34 cellular contexts compared by ENCODE assay signal in genomic region chr7:93133020-93133419, GRCh38. TPM values are rescaled to one million over a fixed set of nuclear protein-coding genes. Genes with fewer than 3 reads are reported as not detected.
"Had no signal": no experiment of that assay in that cellular context is flagged by ENCODE, and none has a peak within 500 bp of the region (broad histone marks: within the 10 kb centered on the region; RNA-seq: fewer than 3 reads in every experiment).

No MANE protein-coding gene starts in this region.

- H3K27ac Mint-ChIP-seq: activated B cell treated with CpG ODN at 0.5 μM for 24 hours; activated CD4-positive, alpha-beta memory T cell treated with anti-CD3 and anti-CD28 coated beads for 36 hours; activated CD4-positive, alpha-beta T cell treated with anti-CD3 and anti-CD28 coated beads, Interleukin-2, amount 10 ng/mL, durations not matched to agents 24 days and 14 days; activated CD8-positive, alpha-beta T cell treated with anti-CD3 and anti-CD28 coated beads for 36 hours; activated naive CD4-positive, alpha-beta T cell treated with anti-CD3 and anti-CD28 coated beads for 36 hours; activated naive CD4-positive, alpha-beta T cell treated with anti-CD3 and anti-CD28 coated beads, Interleukin-2, amount 50 U/mL, for 72 hours; activated naive CD8-positive, alpha-beta T cell treated with anti-CD3 and anti-CD28 coated beads for 36 hours; activated T-cell treated with anti-CD3 and anti-CD28 coated beads, Interleukin-2, amount 50 U/mL, for 24 hours; activated T-helper 2 cell treated with anti-CD3 and anti-CD28 coated beads, Interferon-gamma antibody, Interleukin-2, Interleukin-4, amounts not matched to agents 10 μg/mL and 5 μg/mL and 100 μg/mL, durations not matched to agents 14 hours and 24 hours and 36 hours; brain; T-helper 1 cell treated with Interleukin-12 subunit alpha and Interleukin-12 subunit beta and Interleukin-4 antibody, amounts not matched to agents 30 μg/mL and 1 μg/mL, for 36 hours; T-helper 2 cell treated with Interferon-gamma antibody and Interleukin-4, amounts not matched to agents 5 μg/mL and 100 μg/mL, for 36 hours had no signal

- H3K27me3 ChIP-seq: adrenal gland, ascending aorta, cardiac muscle cell had no signal

- H3K36me3 ChIP-seq: cardiac muscle cell had no signal

- H3K4me1 Mint-ChIP-seq: activated B cell treated with CpG ODN at 0.5 μM for 24 hours; activated naive CD8-positive, alpha-beta T cell treated with anti-CD3 and anti-CD28 coated beads for 36 hours; brain; central memory CD8-positive, alpha-beta T cell had no signal

- H3K4me3 ChIP-seq: adrenal gland, ascending aorta, cardiac muscle cell had no signal

- H3K36me3 Mint-ChIP-seq: brain had no signal

- H3K27me3 Mint-ChIP-seq: activated B cell treated with CpG ODN at 0.5 μM for 24 hours; activated CD4-positive, alpha-beta memory T cell treated with anti-CD3 and anti-CD28 coated beads for 36 hours; activated CD4-positive, alpha-beta T cell treated with anti-CD3 and anti-CD28 coated beads, Interleukin-2, amount 10 ng/mL, durations not matched to agents 24 days and 14 days; activated CD8-positive, alpha-beta T cell treated with anti-CD3 and anti-CD28 coated beads for 36 hours; activated naive CD8-positive, alpha-beta T cell treated with anti-CD3 and anti-CD28 coated beads for 36 hours; activated T-cell treated with anti-CD3 and anti-CD28 coated beads, Interleukin-2, amount 50 U/mL, for 24 hours; central memory CD8-positive, alpha-beta T cell had no signal

- FAIRE-seq: bronchial epithelial cell, TTC549 had no signal

- H3K4me1 ChIP-seq: adrenal gland, ascending aorta had no signal

- ATAC-seq: activated CD8-positive, alpha-beta T cell treated with anti-CD3 and anti-CD28 coated beads for 36 hours; activated naive CD4-positive, alpha-beta T cell treated with anti-CD3 and anti-CD28 coated beads, Interleukin-2, amount 50 U/mL, for 72 hours had no signal

- DNase-seq: activated B cell treated with CpG ODN at 0.5 μM for 24 hours; activated CD4-positive, alpha-beta memory T cell treated with anti-CD3 and anti-CD28 coated beads for 36 hours; activated CD4-positive, alpha-beta T cell treated with anti-CD3 and anti-CD28 coated beads for 4 hours; activated CD4-positive, alpha-beta T cell treated with anti-CD3 and anti-CD28 coated beads, Interleukin-2, amount 10 ng/mL, durations not matched to agents 24 days and 14 days; activated CD4-positive, alpha-beta T cell treated with anti-CD3 and anti-CD28 coated beads, Interleukin-2, amount 50 U/mL, for 1 hour; activated CD4-positive, alpha-beta T cell treated with anti-CD3 and anti-CD28 coated beads, Interleukin-2, amount 50 U/mL, for 4 hours; activated CD4-positive, CD25-positive, alpha-beta regulatory T cell treated with anti-CD3 and anti-CD28 coated beads, Interleukin-2, amount 50 U/mL, for 72 hours; activated CD8-positive, alpha-beta memory T cell treated with anti-CD3 and anti-CD28 coated beads, Interleukin-2, amount 50 U/mL, for 48 hours; activated CD8-positive, alpha-beta T cell treated with anti-CD3 and anti-CD28 coated beads for 36 hours; activated effector memory CD4-positive, alpha-beta T cell treated with Interleukin-2 at 50 U/mL for 16 hours; activated gamma-delta T cell; activated naive CD4-positive, alpha-beta T cell treated with anti-CD3 and anti-CD28 coated beads for 36 hours; activated naive CD4-positive, alpha-beta T cell treated with anti-CD3 and anti-CD28 coated beads, Interleukin-2, amount 50 U/mL, for 16 hours; activated naive CD8-positive, alpha-beta T cell treated with anti-CD3 and anti-CD28 coated beads for 36 hours; activated T-cell treated with anti-CD3 and anti-CD28 coated beads, Interleukin-2, amount 50 U/mL, for 24 hours; activated T-cell treated with anti-CD3 and anti-CD28 coated beads, Interleukin-2, amount 50 U/mL, for 48 hours; adrenal gland; amniotic stem cell; caudate nucleus; cerebellar nuclear complex; T-helper 1 cell; T-helper 2 cell; T-helper 9 cell had no signal

- H3K27ac ChIP-seq: adrenal gland, ascending aorta, cardiac muscle cell, VCaP had no signal

- H3K4me3 Mint-ChIP-seq: activated B cell treated with CpG ODN at 0.5 μM for 24 hours; activated CD4-positive, alpha-beta memory T cell treated with anti-CD3 and anti-CD28 coated beads for 36 hours; activated CD4-positive, alpha-beta T cell treated with anti-CD3 and anti-CD28 coated beads, Interleukin-2, amount 10 ng/mL, durations not matched to agents 24 days and 14 days; activated CD8-positive, alpha-beta T cell treated with anti-CD3 and anti-CD28 coated beads for 36 hours; activated naive CD4-positive, alpha-beta T cell treated with anti-CD3 and anti-CD28 coated beads for 36 hours; activated naive CD8-positive, alpha-beta T cell treated with anti-CD3 and anti-CD28 coated beads for 36 hours; activated T-cell treated with anti-CD3 and anti-CD28 coated beads, Interleukin-2, amount 50 U/mL, for 24 hours; brain; central memory CD8-positive, alpha-beta T cell; T-helper 1 cell treated with Interleukin-12 subunit alpha and Interleukin-12 subunit beta and Interleukin-4 antibody, amounts not matched to agents 30 μg/mL and 1 μg/mL, for 36 hours; T-helper 2 cell treated with Interferon-gamma antibody and Interleukin-4, amounts not matched to agents 5 μg/mL and 100 μg/mL, for 36 hours had no signal

RNA-seq across cellular contexts. Expression of gene SAMD9L, which starts 15.2 kb away (rescaled TPM):
- total RNA-seq: cardiac muscle cell had no signal
- polyA plus RNA-seq: cardiac muscle cell had no signal

RNA-seq across cellular contexts. Expression of gene SAMD9, which starts 15.2 kb away (rescaled TPM):
- polyA plus RNA-seq: cardiac muscle cell had no signal
